8 cellular contexts compared by ENCODE assay signal in the genomic region with DNA sequence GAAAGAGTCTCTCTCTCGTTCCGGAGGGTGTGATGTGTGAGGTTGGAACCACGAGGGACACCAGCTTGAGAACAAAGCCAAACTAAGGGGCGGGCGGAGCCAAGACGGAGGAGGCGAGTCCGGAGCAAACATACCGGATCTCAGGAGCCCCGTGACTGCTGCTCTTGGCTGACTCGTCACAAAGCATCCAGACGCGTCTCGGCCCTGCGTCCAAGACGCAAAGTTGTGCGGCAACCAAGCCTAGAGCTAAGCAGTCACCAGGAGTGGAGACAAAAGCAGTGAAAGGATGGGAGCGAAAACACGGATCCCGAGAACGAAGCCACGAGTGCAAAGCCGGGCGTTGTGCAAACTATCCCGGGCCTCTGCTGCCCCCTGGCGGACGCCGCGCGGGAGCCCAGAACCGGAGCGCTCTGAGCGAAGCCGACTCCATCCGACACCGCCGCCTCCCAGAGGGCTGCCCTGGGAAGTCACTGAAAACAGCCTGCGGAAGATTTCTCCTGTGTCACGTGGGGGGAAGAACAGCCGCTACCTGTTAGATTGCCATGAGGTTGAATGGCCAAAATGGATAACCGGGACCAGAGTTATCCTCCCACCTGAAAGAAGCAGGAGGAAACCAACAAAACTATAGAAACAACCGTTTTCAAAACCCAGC. TPM values are rescaled to one million over a fixed set of nuclear protein-coding genes. Genes with fewer than 3 reads are reported as not detected.
DNase-seq lines count a peak whose midpoint lies in the region; ATAC-seq and TF ChIP-seq lines count a peak whose summit lies in the region.

No MANE protein-coding gene starts in this region.

- CTCF ChIA-PET in activated naive CD4-positive, alpha-beta T cell treated with anti-CD3 and anti-CD28 coated beads for 36 hours (lab: Charles Lee): interaction anchor here (0.5 to 2.3 kb wide), 10 partner anchors 9 to 1177 kb away, joined by 3 to 9 read pairs (median 3); no protein-coding TSS in a partner anchor

- H3K27me3 ChIP-seq in DND-41 (ENCODE audit: insufficient read depth, low read length, poor library complexity): peaks cover 40% of the 10 kb centered on the region
- H3K27me3 ChIP-seq in GM23338 (ENCODE audit: insufficient read depth): peaks cover 38% of the 10 kb centered on the region
- H3K27me3 ChIP-seq in SJSA1 (replicated peaks): peaks cover 6% of the 10 kb centered on the region
- no peaks in the 10 kb centered on the region for H3K27me3 ChIP-seq in gastroesophageal sphincter
- H3K27me3 ChIP-seq in neutrophil: peaks cover 64% of the 10 kb centered on the region
- H3K27me3 ChIP-seq in subcutaneous abdominal adipose tissue (ENCODE audit: control insufficient read depth in 5 of 5, insufficient read depth in 4 of 5, low read length in 5 of 5): peaks cover 0 to 14% (median 0%) of the 10 kb centered on the region in 5 donors

- WGBS in gastroesophageal sphincter (ENCODE audit: low coverage in 1 of 2), 2 donors: 0% methylated on average over 5 to 8 of the region's 42 CpGs

- H3K9me3 ChIP-seq in DND-41 (ENCODE audit: insufficient read depth, low read length, severe bottlenecking): no peaks in the 10 kb centered on the region
- no peaks in the 10 kb centered on the region for H3K9me3 ChIP-seq in SJSA1 (replicated peaks)
- H3K9me3 ChIP-seq in gastroesophageal sphincter: no peaks in the 10 kb centered on the region
- no peaks in the 10 kb centered on the region for H3K9me3 ChIP-seq in neutrophil
- H3K9me3 ChIP-seq in subcutaneous abdominal adipose tissue (ENCODE audit: control insufficient read depth in 5 of 5, low read length in 5 of 5): no peaks in the 10 kb centered on the region

- H3K4me3 ChIP-seq in DND-41 (ENCODE audit: low read depth in 1 of 2, low read length in 2 of 2) (peak overlapping the region in 1 of 2 experiments; percentile 61; a peak in 3 of 4 replicates), GM23338 (peak overlapping the region; percentile 63), SJSA1 (peak overlapping the region; percentile 37), gastroesophageal sphincter (peak overlapping the region; percentile 42 to 55), neutrophil (ENCODE audit: low read depth in 1 of 2, low read length in 1 of 2) (peak overlapping the region; percentile 59 to 60), subcutaneous abdominal adipose tissue (ENCODE audit: low read depth in 1 of 5, low read length in 5 of 5) (peak overlapping the region; percentile 62 to 91 (median 80))

- H3K9ac ChIP-seq in DND-41 (ENCODE audit: low read depth, low read length) (peak overlapping the region; percentile 37), subcutaneous abdominal adipose tissue (ENCODE audit: low read length in 5 of 5) (peak overlapping the region in 3 of 5 donors; percentile 5 to 68 (median 62))

- intact Hi-C loops in activated naive CD4-positive, alpha-beta T cell treated with anti-CD3 and anti-CD28 coated beads for 36 hours (cut with micrococcal nuclease): loop anchor here (2.0 kb wide), 1 partner anchor 1194 kb away; no protein-coding TSS in a partner anchor

- H3K9me2 ChIP-seq in GM23338 (ENCODE audit: insufficient read depth): no peaks in the 10 kb centered on the region

- H3K27me3 Mint-ChIP-seq in GM23338 (ENCODE audit: insufficient read depth, low read depth, poor library complexity): peaks cover 38% of the 10 kb centered on the region
- H3K27me3 Mint-ChIP-seq in activated naive CD4-positive, alpha-beta T cell treated with anti-CD3 and anti-CD28 coated beads for 36 hours (ENCODE audit: low read depth): peaks cover 36% of the 10 kb centered on the region

- H2AFZ ChIP-seq in DND-41 (ENCODE audit: low read depth, low read length) (peak overlapping the region; percentile 85), GM23338 (peak overlapping the region; percentile 99)

- H3K4me1 ChIP-seq in DND-41 (ENCODE audit: insufficient read depth, low read length): peaks cover 14% of the 10 kb centered on the region
- 0 out of 2 replicates have a peak, but pooled peaks cover 9% of the 10 kb centered on the region for H3K4me1 ChIP-seq in GM23338 (ENCODE audit: insufficient read depth)
- H3K4me1 ChIP-seq in SJSA1 (replicated peaks): peaks cover 25% of the 10 kb centered on the region
- peaks cover 0 to 21% (median 3%) of the 10 kb centered on the region in 3 donors for H3K4me1 ChIP-seq in gastroesophageal sphincter
- H3K4me1 ChIP-seq in neutrophil (ENCODE audit: control insufficient read depth in 1 of 2, insufficient read depth in 1 of 2, low read depth in 1 of 2, low read length in 1 of 2): peaks cover 13 to 16% of the 10 kb centered on the region in 2 experiments
- peaks cover 2 to 42% (median 33%) of the 10 kb centered on the region in 5 donors for H3K4me1 ChIP-seq in subcutaneous abdominal adipose tissue (ENCODE audit: control insufficient read depth in 5 of 5, insufficient read depth in 5 of 5, low read length in 5 of 5)

- no peak for TF ChIP-seq POLR2A in gastroesophageal sphincter (IDR thresholded peaks at IDR 0.05)

- H3F3A ChIP-seq in GM23338 (replicated peaks; ENCODE audit: low read depth): no peaks in the 10 kb centered on the region

- H3K36me3 ChIP-seq in DND-41 (ENCODE audit: insufficient read depth, low read length) (no peaks in the 10 kb centered on the region), GM23338 (ENCODE audit: insufficient read depth) (no peaks in the 10 kb centered on the region), SJSA1 (no peaks in the 10 kb centered on the region), gastroesophageal sphincter (no peaks in the 10 kb centered on the region), neutrophil (no peaks in the 10 kb centered on the region), subcutaneous abdominal adipose tissue (ENCODE audit: control insufficient read depth in 5 of 5, insufficient read depth in 5 of 5, low read length in 5 of 5) (no peaks in the 10 kb centered on the region)

- ATAC-seq in DND-41 (ENCODE audit: insufficient read depth, low read depth) (peak; percentile 97), GM23338 (peak; percentile 91), gastroesophageal sphincter (peak; percentile 93)

- no peak overlapping the region for H3K27ac Mint-ChIP-seq in GM23338
- H3K27ac Mint-ChIP-seq in activated naive CD4-positive, alpha-beta T cell treated with anti-CD3 and anti-CD28 coated beads for 36 hours: no peak overlapping the region

- no peaks in the 10 kb centered on the region for H3K36me3 Mint-ChIP-seq in GM23338 (ENCODE audit: low read depth)
- H3K36me3 Mint-ChIP-seq in activated naive CD4-positive, alpha-beta T cell treated with anti-CD3 and anti-CD28 coated beads for 36 hours (ENCODE audit: low read depth): no peaks in the 10 kb centered on the region

- H3K27ac ChIP-seq in DND-41 (ENCODE audit: low read length): no peak overlapping the region
- H3K27ac ChIP-seq in GM23338 (ENCODE audit: low read depth): no peak overlapping the region
- no peak overlapping the region for H3K27ac ChIP-seq in SJSA1
- H3K27ac ChIP-seq in gastroesophageal sphincter: peak overlapping the region; percentile 21 to 80 (median 78)
- H3K27ac ChIP-seq in neutrophil: no peak overlapping the region
- peak overlapping the region; percentile 44 for H3K27ac ChIP-seq in subcutaneous abdominal adipose tissue (ENCODE audit: low read depth, low read length)

- H4K20me1 ChIP-seq in DND-41 (ENCODE audit: insufficient read depth, low read length) (no peaks in the 10 kb centered on the region), GM23338 (replicated peaks; ENCODE audit: insufficient read depth) (no peaks in the 10 kb centered on the region)

- TF ChIP-seq CTCF in DND-41 (IDR thresholded peaks at IDR 0.05; ENCODE audit: borderline replicate concordance, extremely low read depth, low read length, poor library complexity, severe bottlenecking): peak; percentile 96
- TF ChIP-seq CTCF in GM23338 (conservative IDR thresholded peaks at IDR 0.05; ENCODE audit: low read depth in 2 of 2): peak; percentile 79 to 93
- TF ChIP-seq CTCF in gastroesophageal sphincter (IDR thresholded peaks at IDR 0.05): peak; percentile 97 to 99 (median 98)
- TF ChIP-seq CTCF in neutrophil (IDR thresholded peaks at IDR 0.05): peak; percentile 79

- TF ChIP-seq EP300 in gastroesophageal sphincter (IDR thresholded peaks at IDR 0.05): no peak

- H3K79me2 ChIP-seq in DND-41 (ENCODE audit: insufficient read depth, low read length) (no peaks in the 10 kb centered on the region), GM23338 (replicated peaks; ENCODE audit: insufficient read depth) (no peaks in the 10 kb centered on the region)

- H3K4me1 Mint-ChIP-seq in GM23338: peaks cover 21% of the 10 kb centered on the region
- H3K4me1 Mint-ChIP-seq in activated naive CD4-positive, alpha-beta T cell treated with anti-CD3 and anti-CD28 coated beads for 36 hours (ENCODE audit: low read depth): peaks cover 5% of the 10 kb centered on the region

- peak overlapping the region; percentile 85 for H3K4me3 Mint-ChIP-seq in GM23338
- H3K4me3 Mint-ChIP-seq in activated naive CD4-positive, alpha-beta T cell treated with anti-CD3 and anti-CD28 coated beads for 36 hours: peak overlapping the region; percentile 81

- DNase-seq in DND-41 (peak; percentile 85), GM23338 (ENCODE audit: low spot score) (peak; percentile 95), LHCN-M2 (ENCODE audit: low read depth) (peak; percentile 79), SJSA1 (ENCODE audit: low read depth in 1 of 2, low spot score in 2 of 2) (peak; percentile 78 to 88)
- peak; percentile 88 for DNase-seq in activated naive CD4-positive, alpha-beta T cell treated with anti-CD3 and anti-CD28 coated beads for 36 hours

- H3K9me3 Mint-ChIP-seq in GM23338: peaks cover 5% of the 10 kb centered on the region; the same call in 2 of the 3 replicates
- H3K9me3 Mint-ChIP-seq in activated naive CD4-positive, alpha-beta T cell treated with anti-CD3 and anti-CD28 coated beads for 36 hours: no peaks in the 10 kb centered on the region

- H3K4me2 ChIP-seq in DND-41 (ENCODE audit: insufficient read depth, low read length) (peak overlapping the region; percentile 79), GM23338 (peak overlapping the region; percentile 80)

TF ChIP-seq in GM23338, 12 proteins besides CTCF, POLR2A, EP300 and RAD21 (continues in another document):
- TF ChIP-seq POLR2AphosphoS5 (IDR thresholded peaks at IDR 0.05; ENCODE audit: low read depth): peak; percentile 43; the same call in 1 of the 2 replicates

RNA-seq across cellular contexts. Expression of a gene that starts 46.4 kb away (rescaled TPM):
- total RNA-seq in GM23338 (2014; rRNA removed; shearing (Covaris generic)): not detected in 2 replicates
- polyA plus RNA-seq in GM23338 (2016; fragmentation: Nextera tagmentation; extraction: Ambion mirVana): not detected in 2 replicates
- total RNA-seq in LHCN-M2 (2014; rRNA removed): not detected in 2 replicates
- polyA plus RNA-seq in LHCN-M2 (2012): not detected
- not detected in 2 replicates for total RNA-seq in SJSA1 (2014; rRNA removed; shearing (Covaris generic))
- total RNA-seq in activated naive CD4-positive, alpha-beta T cell treated with anti-CD3 and anti-CD28 coated beads for 36 hours: not detected
- under 1 TPM in 1 of 4 donors, not detected in 3; 0.35 TPM for total RNA-seq in gastroesophageal sphincter

Comparison
In these comparisons a context has a peak if more than half of its experiments do, and no peak if none do; other contexts are left out.
1. H3K27ac ChIP-seq: peak in gastroesophageal sphincter (4 of 4) and subcutaneous abdominal adipose tissue (single experiment); none in DND-41 (single experiment), GM23338 (single experiment), SJSA1 (single experiment) and neutrophil (single experiment).
2. Peak in every context shown above with its lines, with median percentiles within 50 percentile points of each other: ATAC-seq, DNase-seq and CTCF ChIP-seq.